In the genomic region with DNA sequence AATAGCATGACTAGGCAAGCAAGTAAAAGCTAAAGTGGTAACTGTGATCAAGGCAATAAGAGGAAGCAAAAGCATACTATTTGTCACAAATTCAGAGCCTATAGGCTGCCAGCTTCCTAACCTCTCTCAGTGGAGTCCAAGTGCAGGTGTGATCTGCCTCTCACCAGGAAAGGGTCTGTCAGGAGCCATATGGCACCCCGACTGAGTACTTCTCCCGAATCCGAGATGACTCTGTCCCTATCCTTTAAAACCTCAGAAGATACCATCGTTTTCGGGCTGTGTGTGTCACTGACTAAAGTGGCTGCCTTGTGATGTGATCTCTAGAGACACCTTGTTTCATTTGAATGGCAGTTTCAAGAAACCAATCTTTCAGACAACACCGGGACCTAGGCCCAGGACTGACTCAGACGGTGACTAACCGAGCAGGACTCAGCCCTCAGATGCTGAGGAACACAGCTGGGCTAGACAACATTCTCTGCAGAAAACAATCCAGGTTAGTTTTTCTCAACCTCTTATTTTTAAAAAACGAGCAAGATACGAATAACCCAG, we compare ENCODE assay signal across 8 cellular contexts.
DNase-seq lines count a peak whose midpoint lies in the region; ATAC-seq and TF ChIP-seq lines count a peak whose summit lies in the region.

No MANE protein-coding gene starts in this region.

- no peaks in the 10 kb centered on the region for H3K27me3 Mint-ChIP-seq in CD8-positive, alpha-beta memory T cell

- H3K9me3 ChIP-seq in CD8-positive, alpha-beta memory T cell (ENCODE audit: low read length), result no peaks in the 10 kb centered on the region
- no peaks in the 10 kb centered on the region for H3K9me3 ChIP-seq in testis

- ATAC-seq in GM19452 (IDR thresholded peaks at IDR 0.05; ENCODE audit: unreplicated experiment) (peak; percentile 69), left ventricle myocardium superior (peak; percentile 47)

- H3K27ac Mint-ChIP-seq in CD8-positive, alpha-beta memory T cell, result peak overlapping the region in 5 of 8 donors; percentile 11 to 92 (median 83)

- H3K4me3 Mint-ChIP-seq in CD8-positive, alpha-beta memory T cell, result peak overlapping the region in 4 of 7 donors; percentile 15 to 69 (median 54)

- POLR2A ChIA-PET in CD8-positive, alpha-beta memory T cell (lab: Charles Lee), result interaction anchor here (0.5 to 1.0 kb wide), 4 partner anchors 10 to 180 kb away, joined by 3 to 4 read pairs (median 4); no protein-coding TSS in a partner anchor

- peaks cover 15 to 40% (median 30%) of the 10 kb centered on the region in 3 donors for H3K4me1 Mint-ChIP-seq in CD8-positive, alpha-beta memory T cell

- no peaks in the 10 kb centered on the region for H3K4me1 ChIP-seq in CD8-positive, alpha-beta memory T cell (ENCODE audit: insufficient read depth, low read length)
- H3K4me1 ChIP-seq in testis, result peaks cover 39% of the 10 kb centered on the region

- H3K9me3 Mint-ChIP-seq in CD8-positive, alpha-beta memory T cell, result no peaks in the 10 kb centered on the region

- WGBS in testis, 2 donors, result 60 to 62% methylated on average over 10 of the region's 10 CpGs

- CTCF ChIA-PET in CD8-positive, alpha-beta memory T cell (lab: Charles Lee), result interaction anchor here (0.7 to 3.2 kb wide), 7 partner anchors 9 to 186 kb away, joined by 3 to 18 read pairs (median 3); a partner anchor contains a TSS

- H3K4me3 ChIP-seq in CD8-positive, alpha-beta memory T cell (ENCODE audit: low read length), result no peak overlapping the region
- no peak overlapping the region for H3K4me3 ChIP-seq in testis

- intact Hi-C loops in left ventricle myocardium superior (cut with micrococcal nuclease) (loop anchor here (5.0 to 10.0 kb wide), 2 partner anchors 145 to 188 kb away; no protein-coding TSS in a partner anchor), testis (cut with DNase I; ENCODE audit: low total_unique reads) (loop anchor here (10.0 kb wide), 1 partner anchor 65 kb away; no protein-coding TSS in a partner anchor)

- TF ChIP-seq POLR2A in testis (IDR thresholded peaks at IDR 0.05), result no peak

- DNase-seq in CD8-positive, alpha-beta memory T cell, result peak in 1 of 5 donors; percentile 66
- DNase-seq in HK-2 (ENCODE audit: unreplicated experiment) (peak; percentile 58), activated T-helper 1 cell treated with Interleukin-2 at 50 U/mL for 16 hours (ENCODE audit: low read depth) (peak; percentile 28), left ventricle myocardium superior (peak; percentile 57), testis (peak; percentile 46), NCI-H82 treated with DMSO at 0.1 percent for 48 hours (lab: John Stamatoyannopoulos, UW; ENCODE audit: unreplicated experiment) (no peak), DMS53 treated with DMSO at 0.1 percent for 48 hours (lab: John Stamatoyannopoulos, UW; ENCODE audit: unreplicated experiment) (no peak)

- H3K27ac ChIP-seq in CD8-positive, alpha-beta memory T cell (ENCODE audit: low read depth, low read length), result no peak overlapping the region
- peak overlapping the region; percentile 60 to 75 for H3K27ac ChIP-seq in testis

- peaks cover 15% of the 10 kb centered on the region for H3K36me3 ChIP-seq in CD8-positive, alpha-beta memory T cell (ENCODE audit: insufficient read depth, low read length)
- H3K36me3 ChIP-seq in testis (ENCODE audit: low read depth, missing control alignments), result no peaks in the 10 kb centered on the region

- TF ChIP-seq CTCF in testis (IDR thresholded peaks at IDR 0.05), result no peak

- no peaks in the 10 kb centered on the region for H3K27me3 ChIP-seq in CD8-positive, alpha-beta memory T cell (ENCODE audit: insufficient read depth, low read length, poor library complexity, severe bottlenecking)
- no peaks in the 10 kb centered on the region for H3K27me3 ChIP-seq in testis

- peaks cover 8 to 76% (median 32%) of the 10 kb centered on the region in 3 donors for H3K36me3 Mint-ChIP-seq in CD8-positive, alpha-beta memory T cell

Comparison
In these comparisons a context has a peak if more than half of its experiments do, and no peak if none do; other contexts are left out.
1. DNase-seq: peak in HK-2 (single experiment), activated T-helper 1 cell treated with Interleukin-2 at 50 U/mL for 16 hours (single experiment), left ventricle myocardium superior (single experiment) and testis (single experiment); none in NCI-H82 treated with DMSO at 0.1 percent for 48 hours (single experiment) and DMS53 treated with DMSO at 0.1 percent for 48 hours (single experiment).